13 cellular contexts compared by ENCODE assay signal in the genomic region with DNA sequence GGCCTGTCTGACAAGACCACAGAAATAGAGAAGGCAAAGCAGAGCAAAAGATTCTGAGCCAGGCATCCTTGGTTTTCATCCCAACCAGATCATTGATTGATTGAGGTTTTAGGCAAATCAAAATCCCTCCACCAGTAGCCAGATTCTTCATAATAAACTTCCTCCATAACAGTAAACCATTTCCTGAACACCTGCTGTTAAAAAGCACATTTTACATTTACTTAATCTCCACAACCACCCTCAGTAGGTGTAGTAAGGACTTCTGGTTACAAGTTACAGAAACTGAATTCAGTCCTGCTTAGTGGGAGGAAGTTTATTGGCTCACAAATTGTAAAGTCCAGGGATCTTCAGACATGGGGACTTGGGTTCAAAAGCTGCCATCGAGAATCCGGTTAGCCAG. TPM values are rescaled to one million over a fixed set of nuclear protein-coding genes. Genes with fewer than 3 reads are reported as not detected.
DNase-seq lines count a peak whose midpoint lies in the region; ATAC-seq, FAIRE-seq and TF ChIP-seq lines count a peak whose summit lies in the region.
"Had no signal": no experiment of that assay in that cellular context is flagged by ENCODE, and none has a peak within 500 bp of the region (broad histone marks: within the 10 kb centered on the region; RNA-seq: fewer than 3 reads in every experiment).

No MANE protein-coding gene starts in this region.

- 93 to 100% methylated on average over 2 of the region's 2 CpGs for WGBS in body of pancreas, 2 donors

- no peak overlapping the region for H3K4me3 Mint-ChIP-seq in natural killer cell treated with Interleukin-12 subunit alpha and Interleukin-12 subunit beta and Interleukin-15 and Interleukin-18, amount 100 ng/mL, for 72 hours

- H3K27me3 ChIP-seq in right atrium auricular region (no peaks in the 10 kb centered on the region), ascending aorta (no peaks in the 10 kb centered on the region), body of pancreas (no peaks in the 10 kb centered on the region)

- no peak for DNase-seq in right atrium auricular region (ENCODE audit: low spot score)
- DNase-seq in Right ventricle myocardium superior: no peak
- DNase-seq in ascending aorta (ENCODE audit: low spot score in 2 of 2): no peak
- DNase-seq in natural killer cell treated with Interleukin-12 subunit alpha and Interleukin-12 subunit beta and Interleukin-15 and Interleukin-18, amount 100 ng/mL, for 72 hours (ENCODE audit: low spot score): no peak
- DNase-seq in HuH-7 (ENCODE audit: low spot score): no peak
- no peak for DNase-seq in cerebellar cortex (ENCODE audit: low spot score)
- no peak for DNase-seq in GM19239 (ENCODE audit: insufficient read length, low spot score)
- no peak for DNase-seq in body of pancreas
- DNase-seq: NCI-H2081 had no signal

- intact Hi-C loops in Right ventricle myocardium superior (cut with DNase I): no loop called here
- intact Hi-C loops in ascending aorta (cut with DNase I): no loop called here
- intact Hi-C loops in body of pancreas (cut with DNase I): no loop called here

- peak overlapping the region; percentile 54 to 72 for H3K27ac ChIP-seq in right atrium auricular region
- H3K27ac ChIP-seq in ascending aorta: peak overlapping the region; percentile 54 to 76
- H3K27ac ChIP-seq in body of pancreas: peak overlapping the region in 2 of 4 donors; percentile 6 to 15
- H3K27ac ChIP-seq: C4-2B had no signal

- no peak for TF ChIP-seq POLR2A in body of pancreas (IDR thresholded peaks at IDR 0.05)

- peak overlapping the region; percentile 52 to 53 for H3K27ac Mint-ChIP-seq in natural killer cell treated with Interleukin-12 subunit alpha and Interleukin-12 subunit beta and Interleukin-15 and Interleukin-18, amount 100 ng/mL, for 72 hours

- H3K4me1 ChIP-seq in right atrium auricular region: peaks cover 0 to 24% of the 10 kb centered on the region in 2 donors
- H3K4me1 ChIP-seq in ascending aorta: peaks cover 0 to 6% of the 10 kb centered on the region in 2 donors
- H3K4me1 ChIP-seq in body of pancreas: peaks cover 12% of the 10 kb centered on the region

- peaks cover 35% of the 10 kb centered on the region for H3K36me3 ChIP-seq in right atrium auricular region
- peaks cover 39 to 66% of the 10 kb centered on the region in 2 donors for H3K36me3 ChIP-seq in ascending aorta
- H3K36me3 ChIP-seq in body of pancreas (replicated peaks in 1 of 2; ENCODE audit: insufficient read depth in 1 of 2, low read depth in 2 of 2): peaks cover 0 to 6% of the 10 kb centered on the region in 2 donors

- no peak overlapping the region for H3K4me3 ChIP-seq in right atrium auricular region
- H3K4me3 ChIP-seq in ascending aorta: no peak overlapping the region
- no peak overlapping the region for H3K4me3 ChIP-seq in body of pancreas
- H3K4me3 ChIP-seq: K562, mucosa of descending colon had no signal

- ATAC-seq in Right ventricle myocardium superior (ENCODE audit: poor library complexity) (no peak), body of pancreas (no peak)
- ATAC-seq in natural killer cell treated with Interleukin-12 subunit alpha and Interleukin-12 subunit beta and Interleukin-15 and Interleukin-18, amount 100 ng/mL, for 72 hours: no peak

- H3K9me3 ChIP-seq in right atrium auricular region (no peaks in the 10 kb centered on the region), ascending aorta (no peaks in the 10 kb centered on the region), body of pancreas (no peaks in the 10 kb centered on the region)
- H3K9me3 ChIP-seq: mucosa of descending colon had no signal

- peaks cover 21% of the 10 kb centered on the region for H3K36me3 Mint-ChIP-seq in natural killer cell treated with Interleukin-12 subunit alpha and Interleukin-12 subunit beta and Interleukin-15 and Interleukin-18, amount 100 ng/mL, for 72 hours

- no peak for FAIRE-seq in GM19239 (lab: Jason Lieb, UNC)
- FAIRE-seq: small intestine had no signal

- no peaks in the 10 kb centered on the region for H3K9me3 Mint-ChIP-seq in natural killer cell treated with Interleukin-12 subunit alpha and Interleukin-12 subunit beta and Interleukin-15 and Interleukin-18, amount 100 ng/mL, for 72 hours

- no peaks in the 10 kb centered on the region for H3K27me3 Mint-ChIP-seq in natural killer cell treated with Interleukin-12 subunit alpha and Interleukin-12 subunit beta and Interleukin-15 and Interleukin-18, amount 100 ng/mL, for 72 hours

- H3K4me1 Mint-ChIP-seq in natural killer cell treated with Interleukin-12 subunit alpha and Interleukin-12 subunit beta and Interleukin-15 and Interleukin-18, amount 100 ng/mL, for 72 hours (ENCODE audit: low read depth in 2 of 2): peaks cover 29 to 34% of the 10 kb centered on the region in 2 donors

- TF ChIP-seq CTCF in right atrium auricular region (IDR thresholded peaks at IDR 0.05) (no peak), ascending aorta (IDR thresholded peaks at IDR 0.05) (no peak), body of pancreas (IDR thresholded peaks at IDR 0.05) (no peak)

RNA-seq across cellular contexts. Expression of a gene that starts 28.3 kb away (rescaled TPM):
- total RNA-seq in right atrium auricular region (10 to 100 TPM; 35.1 to 35.6 TPM), Right ventricle myocardium superior (39.0 TPM), ascending aorta (19.3 TPM), body of pancreas (10 to 100 TPM; 22.6 to 40.2 TPM)
- total RNA-seq in natural killer cell treated with Interleukin-12 subunit alpha and Interleukin-12 subunit beta and Interleukin-15 and Interleukin-18, amount 100 ng/mL, for 72 hours: 10 to 100 TPM; 97.6 to 99.8 TPM
